Comparison of ENCODE assay signal across 15 cellular contexts in genomic region chr2:217927601-217928323, GRCh38.
A peak's percentile ranks its signal among the peaks of the same experiment; 100 is the strongest.
DNase-seq lines count a peak whose midpoint lies in the region; ATAC-seq and TF ChIP-seq lines count a peak whose summit lies in the region.
"Had no signal": no experiment of that assay in that cellular context is flagged by ENCODE, and none has a peak within 500 bp of the region (broad histone marks: within the 10 kb centered on the region; RNA-seq: fewer than 3 reads in every experiment).

No MANE protein-coding gene starts in this region.

- 32% methylated on average over 2 of the region's 2 CpGs; no CpG with 5 or more reads in 1 of the 2 donors for WGBS in esophagus squamous epithelium, 2 donors
- 88% methylated on average over 2 of the region's 2 CpGs for WGBS in thymus

- H3K4me1 ChIP-seq in RWPE2 (ENCODE audit: insufficient read depth, poor library complexity, severe bottlenecking) (peaks cover 11% of the 10 kb centered on the region), esophagus squamous epithelium (peaks cover 56 to 100% (median 88%) of the 10 kb centered on the region in 3 donors), thymus (ENCODE audit: control insufficient read depth, insufficient read depth, low read length) (no peaks in the 10 kb centered on the region)
- H3K4me1 ChIP-seq: HAP-1 had no signal

- peaks cover 2% of the 10 kb centered on the region for H3K27me3 Mint-ChIP-seq in nephron (ENCODE audit: low read depth)

- H3K4me1 Mint-ChIP-seq in nephron: peaks cover 80% of the 10 kb centered on the region
- H3K4me1 Mint-ChIP-seq: activated T-helper 17 cell treated with anti-CD3 and anti-CD28 coated beads, Interleukin-2, amount 50 U/mL, for 72 hours had no signal

- intact Hi-C loops in esophagus squamous epithelium (cut with DNase I): no loop called here

- H3K4me3 Mint-ChIP-seq in nephron: no peak overlapping the region
- H3K4me3 Mint-ChIP-seq: activated T-helper 17 cell treated with anti-CD3 and anti-CD28 coated beads, Interleukin-2, amount 50 U/mL, for 72 hours; stimulated activated naive B cell treated with anti-CD40 and anti-IgM and Interleukin-4, amounts not matched to agents 10 μg/mL and 1 μg/mL and 100 μg/mL, for 72 hours had no signal

- H3K9me3 ChIP-seq in RWPE2 (ENCODE audit: severe bottlenecking): no peaks in the 10 kb centered on the region
- H3K9me3 ChIP-seq in esophagus squamous epithelium: no peaks in the 10 kb centered on the region
- H3K9me3 ChIP-seq in thymus (ENCODE audit: control insufficient read depth): no peaks in the 10 kb centered on the region
- H3K9me3 ChIP-seq: HAP-1, neutrophil had no signal

- no peaks in the 10 kb centered on the region for H3K36me3 Mint-ChIP-seq in nephron (ENCODE audit: low read depth)
- H3K36me3 Mint-ChIP-seq: stimulated activated naive B cell treated with anti-CD40 and anti-IgM and Interleukin-4, amounts not matched to agents 10 μg/mL and 1 μg/mL and 100 μg/mL, for 72 hours had no signal

- H3K36me3 ChIP-seq in RWPE2 (ENCODE audit: low read depth): no peaks in the 10 kb centered on the region
- peaks cover 0 to 11% (median 0%) of the 10 kb centered on the region in 3 donors for H3K36me3 ChIP-seq in esophagus squamous epithelium
- no peaks in the 10 kb centered on the region for H3K36me3 ChIP-seq in thymus (ENCODE audit: control insufficient read depth, insufficient read depth)
- H3K36me3 ChIP-seq: HAP-1, neutrophil had no signal

- no peak for TF ChIP-seq CTCF in RWPE2 (IDR thresholded peaks at IDR 0.05; ENCODE audit: poor library complexity, severe bottlenecking)
- no peak for TF ChIP-seq CTCF in esophagus squamous epithelium (IDR thresholded peaks at IDR 0.05)
- no peak for TF ChIP-seq CTCF in nephron (IDR thresholded peaks at IDR 0.05; ENCODE audit: unreplicated experiment in 3 of 3)

- no peaks in the 10 kb centered on the region for H3K27me3 ChIP-seq in RWPE2 (ENCODE audit: insufficient read depth, poor library complexity, severe bottlenecking)
- no peaks in the 10 kb centered on the region for H3K27me3 ChIP-seq in esophagus squamous epithelium
- H3K27me3 ChIP-seq in thymus (ENCODE audit: control insufficient read depth, insufficient read depth): no peaks in the 10 kb centered on the region

- DNase-seq in RWPE2 (ENCODE audit: low spot score) (no peak), esophagus squamous epithelium (lab: John Stamatoyannopoulos, UW) (no peak), anterior cingulate cortex (lab: John Stamatoyannopoulos, UW) (no peak), hippocampal formation (lab: John Stamatoyannopoulos, UW) (no peak), mesenteric fat pad (ENCODE audit: low spot score) (no peak)
- DNase-seq: activated CD4-positive, alpha-beta T cell treated with anti-CD3 and anti-CD28 coated beads, Interleukin-2, amount 50 U/mL, for 1 hour; NCI-H1105 treated with DMSO at 0.1 percent for 48 hours; stimulated activated CD4-positive, alpha-beta T cell treated with anti-CD3 and anti-CD28 coated beads, Interleukin-4, amount 100 ng/mL, for 1 hour; stimulated activated naive B cell treated with anti-CD40 and anti-IgM and Interleukin-4, amounts not matched to agents 10 μg/mL and 1 μg/mL and 100 μg/mL, for 72 hours had no signal

- H3K27ac ChIP-seq in RWPE2 (ENCODE audit: poor library complexity, severe bottlenecking) (peak overlapping the region; percentile 43), esophagus squamous epithelium (peak overlapping the region; percentile 87 to 95 (median 92)), thymus (ENCODE audit: low read depth) (peak overlapping the region; percentile 83)
- H3K27ac ChIP-seq: neutrophil had no signal

- TF ChIP-seq POLR2A in esophagus squamous epithelium (IDR thresholded peaks at IDR 0.05): no peak

- H3K27ac Mint-ChIP-seq in nephron: peak overlapping the region in 2 of 3 experiments; percentile 8 to 27
- H3K27ac Mint-ChIP-seq: activated T-helper 17 cell treated with anti-CD3 and anti-CD28 coated beads, Interleukin-2, amount 50 U/mL, for 72 hours had no signal

- ATAC-seq in RWPE2 (ENCODE audit: low read depth) (no peak), HG03159 (IDR thresholded peaks at IDR 0.05; ENCODE audit: unreplicated experiment) (no peak)
- ATAC-seq: activated T-helper 17 cell treated with anti-CD3 and anti-CD28 coated beads, Interleukin-2, amount 50 U/mL, for 72 hours had no signal

- no peaks in the 10 kb centered on the region for H3K9me3 Mint-ChIP-seq in nephron
- H3K9me3 Mint-ChIP-seq: activated T-helper 17 cell treated with anti-CD3 and anti-CD28 coated beads, Interleukin-2, amount 50 U/mL, for 72 hours; stimulated activated naive B cell treated with anti-CD40 and anti-IgM and Interleukin-4, amounts not matched to agents 10 μg/mL and 1 μg/mL and 100 μg/mL, for 72 hours had no signal

- no peak overlapping the region for H3K4me3 ChIP-seq in RWPE2 (ENCODE audit: severe bottlenecking)
- peak overlapping the region in 1 of 4 donors; percentile 19 for H3K4me3 ChIP-seq in esophagus squamous epithelium
- H3K4me3 ChIP-seq in thymus (ENCODE audit: low read length): no peak overlapping the region
- H3K4me3 ChIP-seq: HAP-1 had no signal
